In genomic region chr18:27860011-27860410, GRCh38 we compare ENCODE assay signal across 21 cellular contexts.
DNase-seq lines count a peak whose midpoint lies in the region; ATAC-seq, FAIRE-seq and TF ChIP-seq lines count a peak whose summit lies in the region.
"Had no signal": no experiment of that assay in that cellular context is flagged by ENCODE, and none has a peak within 500 bp of the region (broad histone marks: within the 10 kb centered on the region; RNA-seq: fewer than 3 reads in every experiment).

No MANE protein-coding gene starts in this region.

- H3K27me3 ChIP-seq in MM.1S (replicated peaks; ENCODE audit: insufficient read depth, low read length) = no peaks in the 10 kb centered on the region
- H3K27me3 ChIP-seq: brain microvascular endothelial cell had no signal

- DNase-seq in D721Med (ENCODE audit: insufficient read length, low spot score) (no peak), ELR (ENCODE audit: low read depth) (peak; percentile 20), MM.1S (peak; percentile 9), HuH-7.5 (ENCODE audit: low spot score) (no peak)
- DNase-seq: activated CD4-positive, alpha-beta T cell treated with anti-CD3 and anti-CD28 coated beads for 36 hours; activated CD8-positive, alpha-beta memory T cell treated with anti-CD3 and anti-CD28 coated beads, Interleukin-2, amount 10 ng/mL, durations not matched to agents 7 days and 5 days; foreskin melanocyte; HFFc6; hypothalamus; naive thymus-derived CD8-positive, alpha-beta T cell; NCI-H187 treated with DMSO at 0.1 percent for 48 hours; NCI-H524 treated with DMSO at 0.1 percent for 48 hours; stimulated activated CD8-positive, alpha-beta memory T cell treated with anti-CD3 and anti-CD28 coated beads, Interleukin-4, amount 100 ng/mL, for 48 hours; substantia nigra had no signal

- no peak overlapping the region for H3K27ac ChIP-seq in MM.1S (ENCODE audit: low read length)
- H3K27ac ChIP-seq: brain microvascular endothelial cell had no signal

- no peak overlapping the region for H3K4me3 ChIP-seq in MM.1S (ENCODE audit: low read length)

- H3K36me3 ChIP-seq in MM.1S (replicated peaks; ENCODE audit: insufficient read depth, low read length) = no peaks in the 10 kb centered on the region
- H3K36me3 ChIP-seq: brain microvascular endothelial cell had no signal

- no peak overlapping the region for H3K9ac ChIP-seq in MM.1S (ENCODE audit: low read length)

- peak overlapping the region; percentile 20; the same call in 1 of the 2 replicates for H3K4me2 ChIP-seq in MM.1S (ENCODE audit: low read depth, low read length)

- TF ChIP-seq CTCF in D721Med (IDR thresholded peaks at IDR 0.05; ENCODE audit: insufficient read depth, missing control alignments) (no peak), MM.1S (IDR thresholded peaks at IDR 0.05; ENCODE audit: low read length) (no peak)

- H3K9me2 ChIP-seq in MM.1S (replicated peaks; ENCODE audit: insufficient read depth, low read length) = no peaks in the 10 kb centered on the region

- H3K9me3 ChIP-seq in MM.1S (replicated peaks; ENCODE audit: insufficient read depth, low read length) = no peaks in the 10 kb centered on the region

- ATAC-seq in esophagus mucosa (peak; percentile 99), HG02571 (IDR thresholded peaks at IDR 0.05; ENCODE audit: unreplicated experiment) (no peak), GM21576 (IDR thresholded peaks at IDR 0.05; ENCODE audit: unreplicated experiment) (no peak)
- ATAC-seq: activated CD4-positive, alpha-beta T cell treated with anti-CD3 and anti-CD28 coated beads for 36 hours; activated CD8-positive, alpha-beta memory T cell treated with anti-CD3 and anti-CD28 coated beads, Interleukin-2, amount 10 ng/mL, durations not matched to agents 7 days and 5 days; activated T-helper 17 cell treated with anti-CD3 and anti-CD28 coated beads, Interleukin-2, amount 50 U/mL, for 72 hours; naive thymus-derived CD8-positive, alpha-beta T cell had no signal

- peaks cover 8% of the 10 kb centered on the region; the same call in 1 of the 2 replicates for H3F3A ChIP-seq in MM.1S (ENCODE audit: insufficient read depth, low read length)

- peak; percentile 66 for FAIRE-seq in D721Med (lab: Jason Lieb, UNC)
- FAIRE-seq: endothelial cell of umbilical vein, GM18507 had no signal

- H3K79me2 ChIP-seq in MM.1S (ENCODE audit: low read length) = no peaks in the 10 kb centered on the region

- H4K20me1 ChIP-seq in MM.1S (ENCODE audit: insufficient read depth, low read length) = no peaks in the 10 kb centered on the region

- H2AFZ ChIP-seq in MM.1S (ENCODE audit: low read length) = no peak overlapping the region

- H3K4me1 ChIP-seq in MM.1S (ENCODE audit: low read length) = peaks cover 7% of the 10 kb centered on the region; the same call in 1 of the 2 replicates

Comparison
In these comparisons a context has a peak if more than half of its experiments do, and no peak if none do; other contexts are left out.
1. DNase-seq: peak in ELR (single experiment) and MM.1S (single experiment); none in D721Med (single experiment) and HuH-7.5 (single experiment).